Comparison of ENCODE assay signal across 29 cellular contexts in genomic region chrX:27463187-27463586, GRCh38. TPM values are rescaled to one million over a fixed set of nuclear protein-coding genes. Genes with fewer than 3 reads are reported as not detected.
"Had no signal": no experiment of that assay in that cellular context is flagged by ENCODE, and none has a peak within 500 bp of the region (broad histone marks: within the 10 kb centered on the region; RNA-seq: fewer than 3 reads in every experiment).

TSS of gene PPP4R3C (minus strand) at chrX:27463341. CDS start at chrX:27463296, 45 bp downstream.

- H3K27me3 ChIP-seq: ascending aorta, body of pancreas, Peyer's patch had no signal

- H3K4me1 ChIP-seq: ascending aorta, body of pancreas, Peyer's patch had no signal

- H3K9me3 ChIP-seq: ascending aorta, body of pancreas, Peyer's patch had no signal

- DNase-seq: activated CD4-positive, alpha-beta T cell treated with anti-CD3 and anti-CD28 coated beads for 1 hour; activated CD4-positive, alpha-beta T cell treated with anti-CD3 and anti-CD28 coated beads, Interleukin-2, amount 10 ng/mL, durations not matched to agents 24 days and 14 days; activated CD4-positive, alpha-beta T cell treated with anti-CD3 and anti-CD28 coated beads, Interleukin-2, amount 50 U/mL, for 48 hours; activated CD8-positive, alpha-beta memory T cell treated with anti-CD3 and anti-CD28 coated beads for 24 hours; activated effector memory CD4-positive, alpha-beta T cell treated with anti-CD3 and anti-CD28 coated beads, Interleukin-2, amount 50 U/mL, for 16 hours; activated naive CD4-positive, alpha-beta T cell treated with Interleukin-2 at 50 U/mL for 16 hours; activated naive CD8-positive, alpha-beta T cell treated with anti-CD3 and anti-CD28 coated beads, Interleukin-2, amount 50 U/mL, for 24 hours; activated T-cell treated with anti-CD3 and anti-CD28 coated beads, Interleukin-2, amount 50 U/mL, for 4 hours; amniotic stem cell; body of pancreas; central memory CD4-positive, alpha-beta T cell; Karpas-422; NCI-H1048; NCI-H1694; NCI-H2029; NCI-H446 treated with DMSO at 0.1 percent for 48 hours; NCI-H524 treated with DMSO at 0.1 percent for 48 hours; NCI-H748 treated with DMSO at 0.1 percent for 48 hours; NK-92 treated with Interleukin-12 subunit alpha and Interleukin-12 subunit beta, amount 100 ng/mL, for 24 hours; OCI-M1; Peyer's patch; Right ventricle myocardium superior had no signal

- ATAC-seq: activated naive CD4-positive, alpha-beta T cell treated with anti-CD3 and anti-CD28 coated beads, Interleukin-2, amount 50 U/mL, for 72 hours; activated naive CD8-positive, alpha-beta T cell treated with anti-CD3 and anti-CD28 coated beads, Interleukin-2, amount 50 U/mL, for 24 hours; activated T-cell treated with anti-CD3 and anti-CD28 coated beads, Interleukin-2, amount 50 U/mL, for 4 hours; body of pancreas; WTC11 had no signal

- H3K36me3 ChIP-seq: ascending aorta, Peyer's patch had no signal

- H3K27ac ChIP-seq: ascending aorta, body of pancreas, Peyer's patch, RWPE1 had no signal

- H3K4me3 ChIP-seq: ascending aorta, body of pancreas, Peyer's patch had no signal

RNA-seq across cellular contexts. Expression of gene PPP4R3C, which starts in this region (rescaled TPM):
- total RNA-seq: activated CD4-positive, alpha-beta T cell treated with anti-CD3 and anti-CD28 coated beads, Interleukin-2, amount 10 ng/mL, durations not matched to agents 24 days and 14 days; activated naive CD4-positive, alpha-beta T cell treated with anti-CD3 and anti-CD28 coated beads, Interleukin-2, amount 50 U/mL, for 72 hours; activated T-cell treated with anti-CD3 and anti-CD28 coated beads, Interleukin-2, amount 50 U/mL, for 4 hours; ascending aorta; body of pancreas; bronchial epithelial cell; chondrocyte; Peyer's patch; Right ventricle myocardium superior; SK-MEL-5; WTC11 had no signal
